In the genomic region with DNA sequence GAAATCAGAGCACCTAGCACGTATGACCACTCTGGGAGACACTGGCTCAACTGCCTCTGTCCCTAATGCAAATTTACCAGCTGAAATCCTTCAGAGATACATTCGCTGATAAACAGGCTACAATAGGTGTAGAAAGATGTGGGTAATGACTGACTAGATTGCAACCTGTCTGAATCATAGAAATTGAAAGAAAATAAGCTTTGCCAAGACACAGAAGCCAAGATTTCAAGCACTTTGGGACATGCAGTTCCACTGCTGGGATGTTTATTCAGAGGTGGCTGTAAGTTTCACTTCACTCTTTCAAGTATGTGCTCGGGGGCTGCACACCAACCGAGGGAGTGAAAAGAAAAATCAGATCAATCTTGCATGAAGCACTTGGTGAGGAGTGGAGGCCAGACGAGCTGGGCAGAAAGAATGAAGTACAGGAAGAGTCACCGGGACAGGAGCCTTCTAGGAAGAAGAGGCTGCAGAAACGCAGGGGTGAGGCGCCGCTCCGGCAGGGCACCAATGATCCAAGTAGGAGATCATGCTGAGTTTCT, we compare ENCODE assay signal across 8 cellular contexts.
DNase-seq lines count a peak whose midpoint lies in the region; ATAC-seq, FAIRE-seq and TF ChIP-seq lines count a peak whose summit lies in the region.

No MANE protein-coding gene starts in this region.

- peak overlapping the region; percentile 59; the same call in 1 of the 2 replicates for H3K9ac ChIP-seq in MM.1S (ENCODE audit: low read length)

- intact Hi-C loops in right lobe of liver (cut with DNase I): no loop called here
- intact Hi-C loops in activated CD8-positive, alpha-beta T cell treated with anti-CD3 and anti-CD28 coated beads for 36 hours (cut with micrococcal nuclease): no loop called here

- H3K4me3 ChIP-seq in MM.1S (ENCODE audit: low read length) (peak overlapping the region; percentile 70), right lobe of liver (peak overlapping the region in 2 of 3 donors; percentile 12 to 54)

- no peak for TF ChIP-seq POLR2A in right lobe of liver (IDR thresholded peaks at IDR 0.05)

- H2AFZ ChIP-seq in MM.1S (ENCODE audit: low read length): no peak overlapping the region

- CTCF ChIA-PET in activated CD4-positive, alpha-beta T cell treated with anti-CD3 and anti-CD28 coated beads, Interleukin-2, amount 10 ng/mL, durations not matched to agents 7 days and 5 days (lab: Charles Lee): no interaction called here
- CTCF ChIA-PET in activated CD8-positive, alpha-beta T cell treated with anti-CD3 and anti-CD28 coated beads for 36 hours (lab: Charles Lee): no interaction called here

- H3K9me3 Mint-ChIP-seq in activated CD4-positive, alpha-beta T cell treated with anti-CD3 and anti-CD28 coated beads, Interleukin-2, amount 10 ng/mL, durations not matched to agents 7 days and 5 days: no peaks in the 10 kb centered on the region
- H3K9me3 Mint-ChIP-seq in activated CD8-positive, alpha-beta T cell treated with anti-CD3 and anti-CD28 coated beads for 36 hours: no peaks in the 10 kb centered on the region

- no peaks in the 10 kb centered on the region for H3K9me3 ChIP-seq in MM.1S (replicated peaks; ENCODE audit: insufficient read depth, low read length)
- H3K9me3 ChIP-seq in right lobe of liver: no peaks in the 10 kb centered on the region

- H4K20me1 ChIP-seq in MM.1S (ENCODE audit: insufficient read depth, low read length): no peaks in the 10 kb centered on the region

- whole genome bisulfite sequencing in right lobe of liver (ENCODE audit: insufficient coverage, low coverage, low lambda C conversion rate, missing lambda C conversion rate): 46% methylated on average over 10 of the region's 10 CpGs

- no peak for FAIRE-seq in frontal cortex (lab: Jason Lieb, UNC)

- H3F3A ChIP-seq in MM.1S (ENCODE audit: insufficient read depth, low read length): peaks cover 29% of the 10 kb centered on the region

- H3K4me3 Mint-ChIP-seq in activated CD4-positive, alpha-beta T cell treated with anti-CD3 and anti-CD28 coated beads, Interleukin-2, amount 10 ng/mL, durations not matched to agents 7 days and 5 days: no peak overlapping the region
- no peak overlapping the region for H3K4me3 Mint-ChIP-seq in activated CD8-positive, alpha-beta T cell treated with anti-CD3 and anti-CD28 coated beads for 36 hours

- no peak overlapping the region for H3K27ac Mint-ChIP-seq in activated CD4-positive, alpha-beta T cell treated with anti-CD3 and anti-CD28 coated beads, Interleukin-2, amount 10 ng/mL, durations not matched to agents 7 days and 5 days
- H3K27ac Mint-ChIP-seq in activated CD8-positive, alpha-beta T cell treated with anti-CD3 and anti-CD28 coated beads for 36 hours: no peak overlapping the region

- TF ChIP-seq CTCF in MM.1S (IDR thresholded peaks at IDR 0.05; ENCODE audit: low read length): no peak
- TF ChIP-seq CTCF in right lobe of liver (IDR thresholded peaks at IDR 0.05): no peak
- no peak for TF ChIP-seq CTCF in activated CD8-positive, alpha-beta T cell treated with anti-CD3 and anti-CD28 coated beads for 36 hours (IDR thresholded peaks at IDR 0.05)

- H3K79me2 ChIP-seq in MM.1S (ENCODE audit: low read length): peaks cover 73% of the 10 kb centered on the region

- H3K27ac ChIP-seq in MM.1S (ENCODE audit: low read length) (peak overlapping the region; percentile 71), right lobe of liver (peak overlapping the region in 2 of 3 donors; percentile 79 to 94)

- peaks cover 15% of the 10 kb centered on the region for H3K4me1 Mint-ChIP-seq in activated CD4-positive, alpha-beta T cell treated with anti-CD3 and anti-CD28 coated beads, Interleukin-2, amount 10 ng/mL, durations not matched to agents 7 days and 5 days
- no peaks in the 10 kb centered on the region for H3K4me1 Mint-ChIP-seq in activated CD8-positive, alpha-beta T cell treated with anti-CD3 and anti-CD28 coated beads for 36 hours (ENCODE audit: low read depth)

- no peaks in the 10 kb centered on the region for H3K27me3 ChIP-seq in MM.1S (replicated peaks; ENCODE audit: insufficient read depth, low read length)
- H3K27me3 ChIP-seq in right lobe of liver: no peaks in the 10 kb centered on the region

- H3K36me3 ChIP-seq in MM.1S (replicated peaks; ENCODE audit: insufficient read depth, low read length): no peaks in the 10 kb centered on the region
- no peaks in the 10 kb centered on the region for H3K36me3 ChIP-seq in right lobe of liver

- POLR2A ChIA-PET in activated CD4-positive, alpha-beta T cell treated with anti-CD3 and anti-CD28 coated beads, Interleukin-2, amount 10 ng/mL, durations not matched to agents 7 days and 5 days (lab: Charles Lee): no interaction called here
- POLR2A ChIA-PET in activated CD8-positive, alpha-beta T cell treated with anti-CD3 and anti-CD28 coated beads for 36 hours (lab: Charles Lee): no interaction called here

- H3K4me1 ChIP-seq in MM.1S (ENCODE audit: low read length) (peaks cover 8% of the 10 kb centered on the region), right lobe of liver (peaks cover 0 to 18% (median 2%) of the 10 kb centered on the region in 4 donors)

- DNase-seq in MM.1S (peak; percentile 49), right lobe of liver (no peak), HuH-7 (ENCODE audit: low spot score) (no peak), frontal cortex (ENCODE audit: low spot score in 2 of 2) (no peak)
- no peak for DNase-seq in activated CD4-positive, alpha-beta T cell treated with anti-CD3 and anti-CD28 coated beads, Interleukin-2, amount 10 ng/mL, durations not matched to agents 7 days and 5 days
- DNase-seq in activated CD8-positive, alpha-beta T cell treated with anti-CD3 and anti-CD28 coated beads for 36 hours: no peak

- no peaks in the 10 kb centered on the region for H3K9me2 ChIP-seq in MM.1S (replicated peaks; ENCODE audit: insufficient read depth, low read length)

- ATAC-seq in GM18499 (IDR thresholded peaks at IDR 0.05; ENCODE audit: insufficient read depth, unreplicated experiment): peak; percentile 35
- ATAC-seq in GM21723 (IDR thresholded peaks at IDR 0.05; ENCODE audit: unreplicated experiment): peak; percentile 55
- ATAC-seq in right lobe of liver: peak; percentile 28 to 46 (median 40)
- ATAC-seq in activated CD8-positive, alpha-beta T cell treated with anti-CD3 and anti-CD28 coated beads for 36 hours: no peak

- H3K27me3 Mint-ChIP-seq in activated CD4-positive, alpha-beta T cell treated with anti-CD3 and anti-CD28 coated beads, Interleukin-2, amount 10 ng/mL, durations not matched to agents 7 days and 5 days: peaks cover 1% of the 10 kb centered on the region
- peaks cover 2% of the 10 kb centered on the region for H3K27me3 Mint-ChIP-seq in activated CD8-positive, alpha-beta T cell treated with anti-CD3 and anti-CD28 coated beads for 36 hours

- peak overlapping the region; percentile 96 for H3K4me2 ChIP-seq in MM.1S (ENCODE audit: low read depth, low read length)

- H3K36me3 Mint-ChIP-seq in activated CD4-positive, alpha-beta T cell treated with anti-CD3 and anti-CD28 coated beads, Interleukin-2, amount 10 ng/mL, durations not matched to agents 7 days and 5 days (ENCODE audit: low read depth): no peaks in the 10 kb centered on the region
- H3K36me3 Mint-ChIP-seq in activated CD8-positive, alpha-beta T cell treated with anti-CD3 and anti-CD28 coated beads for 36 hours (ENCODE audit: low read depth): no peaks in the 10 kb centered on the region
